In the genomic region with DNA sequence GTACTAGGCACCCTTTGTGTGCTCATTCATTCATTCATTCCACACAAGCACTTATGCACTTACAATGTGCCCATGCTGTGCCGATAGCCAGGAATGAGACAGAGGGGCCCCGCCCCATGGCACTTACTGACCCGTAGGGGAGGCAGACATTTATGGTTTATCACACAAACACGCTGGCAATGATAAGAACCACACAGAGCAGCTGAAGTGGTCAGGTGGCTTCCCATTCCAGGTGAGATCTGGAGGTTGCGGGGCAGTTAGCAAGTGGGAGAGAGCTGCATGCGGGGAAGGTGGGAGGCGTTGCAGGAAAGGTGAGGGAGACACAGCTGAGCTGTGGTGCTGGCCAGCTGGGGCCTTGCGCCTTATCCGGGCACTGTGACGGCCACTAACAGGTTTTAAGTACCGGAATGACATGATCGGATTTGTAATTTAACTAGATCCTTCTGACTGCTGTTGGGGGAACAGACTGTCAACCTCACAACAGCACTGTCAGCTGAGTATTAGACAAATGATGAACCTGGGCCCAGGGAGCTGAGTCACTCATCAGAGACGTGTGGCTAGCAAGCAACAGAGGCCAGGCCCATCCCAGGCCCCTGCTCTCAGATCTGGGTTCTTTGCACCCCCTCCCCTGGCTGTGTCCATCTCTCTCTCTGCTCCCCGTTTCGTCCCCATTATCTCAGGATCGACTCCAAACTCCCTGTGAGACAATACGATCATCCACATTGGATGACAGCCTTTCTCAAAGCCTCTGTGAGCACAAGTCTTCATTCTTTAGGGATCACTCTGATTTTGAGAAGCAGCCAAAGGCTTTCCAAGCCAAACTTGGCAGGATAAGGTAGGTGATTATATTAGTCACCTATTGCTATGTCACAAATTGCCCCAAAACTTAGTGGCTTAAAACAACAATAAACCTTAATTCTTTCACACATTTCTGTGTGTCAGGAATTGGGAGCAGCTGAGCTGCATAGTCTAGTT, we compare ENCODE assay signal across 1 cellular context.
TF ChIP-seq lines count a peak whose summit lies in the region.

No MANE protein-coding gene starts in this region.

TF ChIP-seq in A549, 52 proteins besides CTCF, POLR2A, EP300 and RAD21:
- TF ChIP-seq, protein P1, sequence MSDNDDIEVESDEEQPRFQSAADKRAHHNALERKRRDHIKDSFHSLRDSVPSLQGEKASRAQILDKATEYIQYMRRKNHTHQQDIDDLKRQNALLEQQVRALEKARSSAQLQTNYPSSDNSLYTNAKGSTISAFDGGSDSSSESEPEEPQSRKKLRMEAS (IDR thresholded peaks at IDR 0.05): no peak
- TF ChIP-seq ZFP36 (IDR thresholded peaks at IDR 0.05; ENCODE audit: borderline replicate concordance, partially characterized antibody): no peak
- TF ChIP-seq ZSCAN20 (CRISPR knock-in tag; IDR thresholded peaks at IDR 0.05): no peak
- no peak for TF ChIP-seq JUN (IDR thresholded peaks at IDR 0.05)
- no peak for TF ChIP-seq RFX5 (IDR thresholded peaks at IDR 0.05)
- TF ChIP-seq PHF8 (IDR thresholded peaks at IDR 0.05; ENCODE audit: borderline replicate concordance, low read depth): no peak
- TF ChIP-seq, protein P2, sequence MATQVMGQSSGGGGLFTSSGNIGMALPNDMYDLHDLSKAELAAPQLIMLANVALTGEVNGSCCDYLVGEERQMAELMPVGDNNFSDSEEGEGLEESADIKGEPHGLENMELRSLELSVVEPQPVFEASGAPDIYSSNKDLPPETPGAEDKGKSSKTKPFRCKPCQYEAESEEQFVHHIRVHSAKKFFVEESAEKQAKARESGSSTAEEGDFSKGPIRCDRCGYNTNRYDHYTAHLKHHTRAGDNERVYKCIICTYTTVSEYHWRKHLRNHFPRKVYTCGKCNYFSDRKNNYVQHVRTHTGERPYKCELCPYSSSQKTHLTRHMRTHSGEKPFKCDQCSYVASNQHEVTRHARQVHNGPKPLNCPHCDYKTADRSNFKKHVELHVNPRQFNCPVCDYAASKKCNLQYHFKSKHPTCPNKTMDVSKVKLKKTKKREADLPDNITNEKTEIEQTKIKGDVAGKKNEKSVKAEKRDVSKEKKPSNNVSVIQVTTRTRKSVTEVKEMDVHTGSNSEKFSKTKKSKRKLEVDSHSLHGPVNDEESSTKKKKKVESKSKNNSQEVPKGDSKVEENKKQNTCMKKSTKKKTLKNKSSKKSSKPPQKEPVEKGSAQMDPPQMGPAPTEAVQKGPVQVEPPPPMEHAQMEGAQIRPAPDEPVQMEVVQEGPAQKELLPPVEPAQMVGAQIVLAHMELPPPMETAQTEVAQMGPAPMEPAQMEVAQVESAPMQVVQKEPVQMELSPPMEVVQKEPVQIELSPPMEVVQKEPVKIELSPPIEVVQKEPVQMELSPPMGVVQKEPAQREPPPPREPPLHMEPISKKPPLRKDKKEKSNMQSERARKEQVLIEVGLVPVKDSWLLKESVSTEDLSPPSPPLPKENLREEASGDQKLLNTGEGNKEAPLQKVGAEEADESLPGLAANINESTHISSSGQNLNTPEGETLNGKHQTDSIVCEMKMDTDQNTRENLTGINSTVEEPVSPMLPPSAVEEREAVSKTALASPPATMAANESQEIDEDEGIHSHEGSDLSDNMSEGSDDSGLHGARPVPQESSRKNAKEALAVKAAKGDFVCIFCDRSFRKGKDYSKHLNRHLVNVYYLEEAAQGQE (IDR thresholded peaks at IDR 0.05): no peak
- TF ChIP-seq BCL3 (IDR thresholded peaks at IDR 0.05): no peak
- TF ChIP-seq FOSL2 (IDR thresholded peaks at IDR 0.05): no peak
- TF ChIP-seq FOSL2 (CRISPR knock-in tag; IDR thresholded peaks at IDR 0.05): no peak
- no peak for TF ChIP-seq ESRRA (IDR thresholded peaks at IDR 0.05; ENCODE audit: borderline replicate concordance, low read length)
- TF ChIP-seq HES2 (IDR thresholded peaks at IDR 0.05): no peak
- TF ChIP-seq MAFK (IDR thresholded peaks at IDR 0.05; ENCODE audit: partially characterized antibody): no peak
- TF ChIP-seq RNF2 (IDR thresholded peaks at IDR 0.05; ENCODE audit: borderline replicate concordance, low read depth): no peak
- TF ChIP-seq HMGXB4 (CRISPR knock-in tag; IDR thresholded peaks at IDR 0.05; ENCODE audit: borderline replicate concordance): no peak
- TF ChIP-seq EHMT2 (IDR thresholded peaks at IDR 0.05; ENCODE audit: low read depth): no peak
- no peak for TF ChIP-seq SMC3 (IDR thresholded peaks at IDR 0.05)
TF ChIP-seq in A549: peak in this region for 0.
